In genomic region chr17:79796570-79797491, GRCh38 we compare ENCODE assay signal across 1 cellular context.
TF ChIP-seq lines count a peak whose summit lies in the region.

Gene CBX8 (minus strand): TSS chr17:79797077. CDS start chr17:79796998, 79 bp downstream.

TF ChIP-seq in K562, 482 proteins besides CTCF, POLR2A, EP300 and RAD21 (continued from another document and continues in another):
- TF ChIP-seq, protein P1, sequence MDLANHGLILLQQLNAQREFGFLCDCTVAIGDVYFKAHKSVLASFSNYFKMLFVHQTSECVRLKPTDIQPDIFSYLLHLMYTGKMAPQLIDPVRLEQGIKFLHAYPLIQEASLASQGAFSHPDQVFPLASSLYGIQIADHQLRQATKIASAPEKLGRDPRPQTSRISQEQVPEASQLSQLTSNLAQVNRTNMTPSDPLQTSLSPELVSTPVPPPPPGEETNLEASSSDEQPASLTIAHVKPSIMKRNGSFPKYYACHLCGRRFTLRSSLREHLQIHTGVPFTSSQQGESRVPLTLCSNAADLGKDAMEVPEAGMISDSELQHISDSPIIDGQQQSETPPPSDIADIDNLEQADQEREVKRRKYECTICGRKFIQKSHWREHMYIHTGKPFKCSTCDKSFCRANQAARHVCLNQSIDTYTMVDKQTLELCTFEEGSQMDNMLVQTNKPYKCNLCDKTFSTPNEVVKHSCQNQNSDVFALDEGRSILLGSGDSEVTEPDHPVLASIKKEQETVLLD (IDR thresholded peaks at IDR 0.05) = no peak
- no peak for TF ChIP-seq GTF3C2 (IDR thresholded peaks at IDR 0.05; ENCODE audit: borderline replicate concordance, extremely low read depth, insufficient read length)
- peak; percentile 46 for TF ChIP-seq SAP30 (IDR thresholded peaks at IDR 0.05; ENCODE audit: borderline replicate concordance, insufficient read depth, low read depth, low read length, poor library complexity, severe bottlenecking)
- TF ChIP-seq NFATC3 (IDR thresholded peaks at IDR 0.05) = no peak
- no peak for TF ChIP-seq GTF2B (IDR thresholded peaks at IDR 0.05; ENCODE audit: extremely low read depth, insufficient read length)
- peak; percentile 71 for TF ChIP-seq HMGN3 (IDR thresholded peaks at IDR 0.05; ENCODE audit: borderline replicate concordance, extremely low read depth, insufficient read length, low read depth, low read length)
- TF ChIP-seq E2F1 (CRISPR knock-in tag; IDR thresholded peaks at IDR 0.05) = no peak
- no peak for TF ChIP-seq ZNF76 (CRISPR knock-in tag; IDR thresholded peaks at IDR 0.05; ENCODE audit: borderline replicate concordance)
- no peak for TF ChIP-seq NFE2L1 (tag; IDR thresholded peaks at IDR 0.05; ENCODE audit: borderline replicate concordance, low read depth)
- no peak for TF ChIP-seq MYBL2 (IDR thresholded peaks at IDR 0.05; ENCODE audit: low read depth)
- no peak for TF ChIP-seq MYBL2 (CRISPR knock-in tag; IDR thresholded peaks at IDR 0.05; ENCODE audit: borderline replicate concordance)
- TF ChIP-seq ZNF124 (CRISPR knock-in tag; IDR thresholded peaks at IDR 0.05) = no peak
- peak; percentile 95 for TF ChIP-seq ZFX (CRISPR knock-in tag; IDR thresholded peaks at IDR 0.05)
- TF ChIP-seq, protein P2, sequence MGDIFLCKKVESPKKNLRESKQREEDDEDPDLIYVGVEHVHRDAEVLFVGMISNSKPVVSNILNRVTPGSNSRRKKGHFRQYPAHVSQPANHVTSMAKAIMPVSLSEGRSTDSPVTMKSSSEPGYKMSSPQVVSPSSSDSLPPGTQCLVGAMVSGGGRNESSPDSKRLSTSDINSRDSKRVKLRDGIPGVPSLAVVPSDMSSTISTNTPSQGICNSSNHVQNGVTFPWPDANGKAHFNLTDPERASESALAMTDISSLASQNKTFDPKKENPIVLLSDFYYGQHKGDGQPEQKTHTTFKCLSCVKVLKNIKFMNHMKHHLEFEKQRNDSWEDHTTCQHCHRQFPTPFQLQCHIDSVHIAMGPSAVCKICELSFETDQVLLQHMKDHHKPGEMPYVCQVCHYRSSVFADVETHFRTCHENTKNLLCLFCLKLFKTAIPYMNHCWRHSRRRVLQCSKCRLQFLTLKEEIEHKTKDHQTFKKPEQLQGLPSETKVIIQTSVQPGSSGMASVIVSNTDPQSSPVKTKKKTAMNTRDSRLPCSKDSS (IDR thresholded peaks at IDR 0.05; ENCODE audit: low read depth, partially characterized antibody) = no peak
- TF ChIP-seq, protein P3, sequence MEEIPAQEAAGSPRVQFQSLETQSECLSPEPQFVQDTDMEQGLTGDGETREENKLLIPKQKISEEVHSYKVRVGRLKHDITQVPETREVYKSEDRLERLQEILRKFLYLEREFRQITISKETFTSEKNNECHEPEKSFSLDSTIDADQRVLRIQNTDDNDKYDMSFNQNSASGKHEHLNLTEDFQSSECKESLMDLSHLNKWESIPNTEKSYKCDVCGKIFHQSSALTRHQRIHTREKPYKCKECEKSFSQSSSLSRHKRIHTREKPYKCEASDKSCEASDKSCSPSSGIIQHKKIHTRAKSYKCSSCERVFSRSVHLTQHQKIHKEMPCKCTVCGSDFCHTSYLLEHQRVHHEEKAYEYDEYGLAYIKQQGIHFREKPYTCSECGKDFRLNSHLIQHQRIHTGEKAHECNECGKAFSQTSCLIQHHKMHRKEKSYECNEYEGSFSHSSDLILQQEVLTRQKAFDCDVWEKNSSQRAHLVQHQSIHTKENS (CRISPR knock-in tag; IDR thresholded peaks at IDR 0.05) = no peak
- peak; percentile 99 for TF ChIP-seq GABPB1 (CRISPR knock-in tag; IDR thresholded peaks at IDR 0.05)
- no peak for TF ChIP-seq PURB (CRISPR knock-in tag; IDR thresholded peaks at IDR 0.05; ENCODE audit: low read depth)
- no peak for TF ChIP-seq DDX20 (tag; IDR thresholded peaks at IDR 0.05; ENCODE audit: low read depth)
- no peak for TF ChIP-seq ZNF707 (CRISPR knock-in tag; conservative IDR thresholded peaks at IDR 0.05)
- TF ChIP-seq, protein P4, sequence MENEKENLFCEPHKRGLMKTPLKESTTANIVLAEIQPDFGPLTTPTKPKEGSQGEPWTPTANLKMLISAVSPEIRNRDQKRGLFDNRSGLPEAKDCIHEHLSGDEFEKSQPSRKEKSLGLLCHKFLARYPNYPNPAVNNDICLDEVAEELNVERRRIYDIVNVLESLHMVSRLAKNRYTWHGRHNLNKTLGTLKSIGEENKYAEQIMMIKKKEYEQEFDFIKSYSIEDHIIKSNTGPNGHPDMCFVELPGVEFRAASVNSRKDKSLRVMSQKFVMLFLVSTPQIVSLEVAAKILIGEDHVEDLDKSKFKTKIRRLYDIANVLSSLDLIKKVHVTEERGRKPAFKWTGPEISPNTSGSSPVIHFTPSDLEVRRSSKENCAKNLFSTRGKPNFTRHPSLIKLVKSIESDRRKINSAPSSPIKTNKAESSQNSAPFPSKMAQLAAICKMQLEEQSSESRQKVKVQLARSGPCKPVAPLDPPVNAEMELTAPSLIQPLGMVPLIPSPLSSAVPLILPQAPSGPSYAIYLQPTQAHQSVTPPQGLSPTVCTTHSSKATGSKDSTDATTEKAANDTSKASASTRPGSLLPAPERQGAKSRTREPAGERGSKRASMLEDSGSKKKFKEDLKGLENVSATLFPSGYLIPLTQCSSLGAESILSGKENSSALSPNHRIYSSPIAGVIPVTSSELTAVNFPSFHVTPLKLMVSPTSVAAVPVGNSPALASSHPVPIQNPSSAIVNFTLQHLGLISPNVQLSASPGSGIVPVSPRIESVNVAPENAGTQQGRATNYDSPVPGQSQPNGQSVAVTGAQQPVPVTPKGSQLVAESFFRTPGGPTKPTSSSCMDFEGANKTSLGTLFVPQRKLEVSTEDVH (IDR thresholded peaks at IDR 0.05; ENCODE audit: low read depth, partially characterized antibody) = peak; percentile 39
- TF ChIP-seq SMARCC2 (IDR thresholded peaks at IDR 0.05; ENCODE audit: low read depth) = no peak
- TF ChIP-seq RHOXF2B (CRISPR knock-in tag; conservative IDR thresholded peaks at IDR 0.05) = no peak
- no peak for TF ChIP-seq TBL1XR1 (IDR thresholded peaks at IDR 0.05; ENCODE audit: low read length in 2 of 2)
- TF ChIP-seq NFYB (IDR thresholded peaks at IDR 0.05; ENCODE audit: extremely low read depth, insufficient read length) = peak; percentile 95
- no peak for TF ChIP-seq HNRNPLL (IDR thresholded peaks at IDR 0.05; ENCODE audit: low read depth, low read length, poor library complexity, severe bottlenecking)
- TF ChIP-seq SFPQ (IDR thresholded peaks at IDR 0.05; ENCODE audit: low read depth, low read length) = no peak
- TF ChIP-seq BRCA1 (IDR thresholded peaks at IDR 0.05) = no peak
- no peak for TF ChIP-seq BRCA1 (CRISPR knock-in tag; IDR thresholded peaks at IDR 0.05)
- no peak for TF ChIP-seq ZNF224 (CRISPR knock-in tag; IDR thresholded peaks at IDR 0.05)
- TF ChIP-seq ZC3H8 (IDR thresholded peaks at IDR 0.05) = no peak
- TF ChIP-seq TOE1 (IDR thresholded peaks at IDR 0.05; ENCODE audit: borderline replicate concordance) = peak; percentile 44; the same call in 1 of the 2 replicates
- TF ChIP-seq TOE1 (CRISPR knock-in tag; IDR thresholded peaks at IDR 0.05; ENCODE audit: borderline replicate concordance, low read depth) = no peak
- TF ChIP-seq, protein P5, sequence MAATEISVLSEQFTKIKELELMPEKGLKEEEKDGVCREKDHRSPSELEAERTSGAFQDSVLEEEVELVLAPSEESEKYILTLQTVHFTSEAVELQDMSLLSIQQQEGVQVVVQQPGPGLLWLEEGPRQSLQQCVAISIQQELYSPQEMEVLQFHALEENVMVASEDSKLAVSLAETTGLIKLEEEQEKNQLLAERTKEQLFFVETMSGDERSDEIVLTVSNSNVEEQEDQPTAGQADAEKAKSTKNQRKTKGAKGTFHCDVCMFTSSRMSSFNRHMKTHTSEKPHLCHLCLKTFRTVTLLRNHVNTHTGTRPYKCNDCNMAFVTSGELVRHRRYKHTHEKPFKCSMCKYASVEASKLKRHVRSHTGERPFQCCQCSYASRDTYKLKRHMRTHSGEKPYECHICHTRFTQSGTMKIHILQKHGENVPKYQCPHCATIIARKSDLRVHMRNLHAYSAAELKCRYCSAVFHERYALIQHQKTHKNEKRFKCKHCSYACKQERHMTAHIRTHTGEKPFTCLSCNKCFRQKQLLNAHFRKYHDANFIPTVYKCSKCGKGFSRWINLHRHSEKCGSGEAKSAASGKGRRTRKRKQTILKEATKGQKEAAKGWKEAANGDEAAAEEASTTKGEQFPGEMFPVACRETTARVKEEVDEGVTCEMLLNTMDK (IDR thresholded peaks at IDR 0.05; ENCODE audit: borderline replicate concordance, insufficient read depth, low read depth, low read length, poor library complexity, severe bottlenecking) = peak; percentile 85
- no peak for TF ChIP-seq XRCC5 (IDR thresholded peaks at IDR 0.05; ENCODE audit: low read depth, low read length)
- TF ChIP-seq ZNF444 (CRISPR knock-in tag; IDR thresholded peaks at IDR 0.05) = no peak
- TF ChIP-seq SMARCA4 (IDR thresholded peaks at IDR 0.05) = no peak
- peak; percentile 88 for TF ChIP-seq FOS (IDR thresholded peaks at IDR 0.05; ENCODE audit: extremely low read depth, insufficient read length)
- TF ChIP-seq TCF15 (CRISPR knock-in tag; IDR thresholded peaks at IDR 0.05) = no peak
- peak; percentile 48 to 75; a peak in 2 of 4 replicates for TF ChIP-seq TEAD1 (CRISPR knock-in tag; IDR thresholded peaks at IDR 0.05)
- no peak for TF ChIP-seq MYC (IDR thresholded peaks at IDR 0.05; ENCODE audit: low read depth, low read length)
- no peak for TF ChIP-seq MYC (CRISPR knock-in tag; IDR thresholded peaks at IDR 0.05; ENCODE audit: borderline replicate concordance, low read depth)
- TF ChIP-seq, protein P6, sequence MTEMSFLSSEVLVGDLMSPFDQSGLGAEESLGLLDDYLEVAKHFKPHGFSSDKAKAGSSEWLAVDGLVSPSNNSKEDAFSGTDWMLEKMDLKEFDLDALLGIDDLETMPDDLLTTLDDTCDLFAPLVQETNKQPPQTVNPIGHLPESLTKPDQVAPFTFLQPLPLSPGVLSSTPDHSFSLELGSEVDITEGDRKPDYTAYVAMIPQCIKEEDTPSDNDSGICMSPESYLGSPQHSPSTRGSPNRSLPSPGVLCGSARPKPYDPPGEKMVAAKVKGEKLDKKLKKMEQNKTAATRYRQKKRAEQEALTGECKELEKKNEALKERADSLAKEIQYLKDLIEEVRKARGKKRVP (CRISPR knock-in tag; IDR thresholded peaks at IDR 0.05) = 0 out of 2 replicates have a peak, but pooled peaks have one; percentile 43
- TF ChIP-seq ZFP1 (CRISPR knock-in tag; IDR thresholded peaks at IDR 0.05) = no peak
